In the genomic region with DNA sequence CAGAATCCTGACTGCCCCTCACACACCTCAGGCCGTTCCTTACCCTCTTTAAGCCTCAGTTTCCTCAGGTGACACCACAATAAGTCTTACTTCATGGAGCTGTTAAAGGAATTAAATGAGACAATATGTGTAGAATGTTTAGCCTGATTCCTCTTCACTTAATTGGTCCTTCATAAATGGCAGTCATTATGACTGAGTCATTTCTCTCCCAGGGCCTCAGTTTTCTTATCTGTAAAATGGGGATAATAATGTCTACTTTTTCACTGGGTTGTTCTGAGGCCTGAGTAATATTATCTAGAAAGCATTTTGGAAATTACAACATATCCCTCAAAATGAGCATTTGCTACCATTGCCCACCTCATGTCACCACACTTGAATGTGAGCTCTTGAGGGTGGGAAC, we compare ENCODE assay signal across 1 cellular context.
TF ChIP-seq lines count a peak whose summit lies in the region.

No MANE protein-coding gene starts in this region.

TF ChIP-seq in GM12878, 131 proteins besides CTCF, POLR2A, EP300 and RAD21:
- TF ChIP-seq TCF7 (IDR thresholded peaks at IDR 0.05; ENCODE audit: borderline replicate concordance) = no peak
- TF ChIP-seq, protein P1, sequence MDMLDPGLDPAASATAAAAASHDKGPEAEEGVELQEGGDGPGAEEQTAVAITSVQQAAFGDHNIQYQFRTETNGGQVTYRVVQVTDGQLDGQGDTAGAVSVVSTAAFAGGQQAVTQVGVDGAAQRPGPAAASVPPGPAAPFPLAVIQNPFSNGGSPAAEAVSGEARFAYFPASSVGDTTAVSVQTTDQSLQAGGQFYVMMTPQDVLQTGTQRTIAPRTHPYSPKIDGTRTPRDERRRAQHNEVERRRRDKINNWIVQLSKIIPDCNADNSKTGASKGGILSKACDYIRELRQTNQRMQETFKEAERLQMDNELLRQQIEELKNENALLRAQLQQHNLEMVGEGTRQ (IDR thresholded peaks at IDR 0.05; ENCODE audit: borderline replicate concordance, low read depth, low read length) = no peak
- no peak for TF ChIP-seq CHD1 (IDR thresholded peaks at IDR 0.05; ENCODE audit: low read depth, low read length)
- no peak for TF ChIP-seq ZZZ3 (IDR thresholded peaks at IDR 0.05; ENCODE audit: control insufficient read depth, insufficient read length, low read depth)
- no peak for TF ChIP-seq RCOR1 (conservative IDR thresholded peaks at IDR 0.05; ENCODE audit: low read depth, low read length)
- TF ChIP-seq SREBF2 (IDR thresholded peaks at IDR 0.05; ENCODE audit: low read length) = no peak
- TF ChIP-seq MTA2 (IDR thresholded peaks at IDR 0.05; ENCODE audit: low read depth) = no peak
- TF ChIP-seq, protein P2, sequence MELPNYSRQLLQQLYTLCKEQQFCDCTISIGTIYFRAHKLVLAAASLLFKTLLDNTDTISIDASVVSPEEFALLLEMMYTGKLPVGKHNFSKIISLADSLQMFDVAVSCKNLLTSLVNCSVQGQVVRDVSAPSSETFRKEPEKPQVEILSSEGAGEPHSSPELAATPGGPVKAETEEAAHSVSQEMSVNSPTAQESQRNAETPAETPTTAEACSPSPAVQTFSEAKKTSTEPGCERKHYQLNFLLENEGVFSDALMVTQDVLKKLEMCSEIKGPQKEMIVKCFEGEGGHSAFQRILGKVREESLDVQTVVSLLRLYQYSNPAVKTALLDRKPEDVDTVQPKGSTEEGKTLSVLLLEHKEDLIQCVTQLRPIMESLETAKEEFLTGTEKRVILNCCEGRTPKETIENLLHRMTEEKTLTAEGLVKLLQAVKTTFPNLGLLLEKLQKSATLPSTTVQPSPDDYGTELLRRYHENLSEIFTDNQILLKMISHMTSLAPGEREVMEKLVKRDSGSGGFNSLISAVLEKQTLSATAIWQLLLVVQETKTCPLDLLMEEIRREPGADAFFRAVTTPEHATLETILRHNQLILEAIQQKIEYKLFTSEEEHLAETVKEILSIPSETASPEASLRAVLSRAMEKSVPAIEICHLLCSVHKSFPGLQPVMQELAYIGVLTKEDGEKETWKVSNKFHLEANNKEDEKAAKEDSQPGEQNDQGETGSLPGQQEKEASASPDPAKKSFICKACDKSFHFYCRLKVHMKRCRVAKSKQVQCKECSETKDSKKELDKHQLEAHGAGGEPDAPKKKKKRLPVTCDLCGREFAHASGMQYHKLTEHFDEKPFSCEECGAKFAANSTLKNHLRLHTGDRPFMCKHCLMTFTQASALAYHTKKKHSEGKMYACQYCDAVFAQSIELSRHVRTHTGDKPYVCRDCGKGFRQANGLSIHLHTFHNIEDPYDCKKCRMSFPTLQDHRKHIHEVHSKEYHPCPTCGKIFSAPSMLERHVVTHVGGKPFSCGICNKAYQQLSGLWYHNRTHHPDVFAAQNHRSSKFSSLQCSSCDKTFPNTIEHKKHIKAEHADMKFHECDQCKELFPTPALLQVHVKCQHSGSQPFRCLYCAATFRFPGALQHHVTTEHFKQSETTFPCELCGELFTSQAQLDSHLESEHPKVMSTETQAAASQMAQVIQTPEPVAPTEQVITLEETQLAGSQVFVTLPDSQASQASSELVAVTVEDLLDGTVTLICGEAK (IDR thresholded peaks at IDR 0.05; ENCODE audit: borderline replicate concordance) = no peak
- TF ChIP-seq, protein P3, sequence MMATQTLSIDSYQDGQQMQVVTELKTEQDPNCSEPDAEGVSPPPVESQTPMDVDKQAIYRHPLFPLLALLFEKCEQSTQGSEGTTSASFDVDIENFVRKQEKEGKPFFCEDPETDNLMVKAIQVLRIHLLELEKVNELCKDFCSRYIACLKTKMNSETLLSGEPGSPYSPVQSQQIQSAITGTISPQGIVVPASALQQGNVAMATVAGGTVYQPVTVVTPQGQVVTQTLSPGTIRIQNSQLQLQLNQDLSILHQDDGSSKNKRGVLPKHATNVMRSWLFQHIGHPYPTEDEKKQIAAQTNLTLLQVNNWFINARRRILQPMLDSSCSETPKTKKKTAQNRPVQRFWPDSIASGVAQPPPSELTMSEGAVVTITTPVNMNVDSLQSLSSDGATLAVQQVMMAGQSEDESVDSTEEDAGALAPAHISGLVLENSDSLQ (IDR thresholded peaks at IDR 0.05) = no peak
- TF ChIP-seq, protein P4, sequence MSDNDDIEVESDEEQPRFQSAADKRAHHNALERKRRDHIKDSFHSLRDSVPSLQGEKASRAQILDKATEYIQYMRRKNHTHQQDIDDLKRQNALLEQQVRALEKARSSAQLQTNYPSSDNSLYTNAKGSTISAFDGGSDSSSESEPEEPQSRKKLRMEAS (IDR thresholded peaks at IDR 0.05; ENCODE audit: low read depth, low read length) = no peak
- no peak for TF ChIP-seq YBX1 (IDR thresholded peaks at IDR 0.05)
- TF ChIP-seq SIN3A (IDR thresholded peaks at IDR 0.05; ENCODE audit: low read depth, low read length) = no peak
- TF ChIP-seq MYC (IDR thresholded peaks at IDR 0.05; ENCODE audit: insufficient read depth, insufficient read length, insufficient replicate concordance, low read length, severe bottlenecking) = no peak
- no peak for TF ChIP-seq TAF1 (IDR thresholded peaks at IDR 0.05; ENCODE audit: borderline replicate concordance, low read depth, low read length)
- TF ChIP-seq FOXM1 (IDR thresholded peaks at IDR 0.05; ENCODE audit: low read depth, low read length) = no peak
- TF ChIP-seq, protein P5, sequence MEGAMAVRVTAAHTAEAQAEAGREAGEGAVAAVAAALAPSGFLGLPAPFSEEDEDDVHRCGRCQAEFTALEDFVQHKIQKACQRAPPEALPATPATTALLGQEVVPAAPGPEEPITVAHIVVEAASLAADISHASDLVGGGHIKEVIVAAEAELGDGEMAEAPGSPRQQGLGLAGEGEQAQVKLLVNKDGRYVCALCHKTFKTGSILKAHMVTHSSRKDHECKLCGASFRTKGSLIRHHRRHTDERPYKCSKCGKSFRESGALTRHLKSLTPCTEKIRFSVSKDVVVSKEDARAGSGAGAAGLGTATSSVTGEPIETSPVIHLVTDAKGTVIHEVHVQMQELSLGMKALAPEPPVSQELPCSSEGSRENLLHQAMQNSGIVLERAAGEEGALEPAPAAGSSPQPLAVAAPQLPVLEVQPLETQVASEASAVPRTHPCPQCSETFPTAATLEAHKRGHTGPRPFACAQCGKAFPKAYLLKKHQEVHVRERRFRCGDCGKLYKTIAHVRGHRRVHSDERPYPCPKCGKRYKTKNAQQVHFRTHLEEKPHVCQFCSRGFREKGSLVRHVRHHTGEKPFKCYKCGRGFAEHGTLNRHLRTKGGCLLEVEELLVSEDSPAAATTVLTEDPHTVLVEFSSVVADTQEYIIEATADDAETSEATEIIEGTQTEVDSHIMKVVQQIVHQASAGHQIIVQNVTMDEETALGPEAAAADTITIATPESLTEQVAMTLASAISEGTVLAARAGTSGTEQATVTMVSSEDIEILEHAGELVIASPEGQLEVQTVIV (IDR thresholded peaks at IDR 0.05; ENCODE audit: borderline replicate concordance, partially characterized antibody) = no peak
- TF ChIP-seq, protein P6, sequence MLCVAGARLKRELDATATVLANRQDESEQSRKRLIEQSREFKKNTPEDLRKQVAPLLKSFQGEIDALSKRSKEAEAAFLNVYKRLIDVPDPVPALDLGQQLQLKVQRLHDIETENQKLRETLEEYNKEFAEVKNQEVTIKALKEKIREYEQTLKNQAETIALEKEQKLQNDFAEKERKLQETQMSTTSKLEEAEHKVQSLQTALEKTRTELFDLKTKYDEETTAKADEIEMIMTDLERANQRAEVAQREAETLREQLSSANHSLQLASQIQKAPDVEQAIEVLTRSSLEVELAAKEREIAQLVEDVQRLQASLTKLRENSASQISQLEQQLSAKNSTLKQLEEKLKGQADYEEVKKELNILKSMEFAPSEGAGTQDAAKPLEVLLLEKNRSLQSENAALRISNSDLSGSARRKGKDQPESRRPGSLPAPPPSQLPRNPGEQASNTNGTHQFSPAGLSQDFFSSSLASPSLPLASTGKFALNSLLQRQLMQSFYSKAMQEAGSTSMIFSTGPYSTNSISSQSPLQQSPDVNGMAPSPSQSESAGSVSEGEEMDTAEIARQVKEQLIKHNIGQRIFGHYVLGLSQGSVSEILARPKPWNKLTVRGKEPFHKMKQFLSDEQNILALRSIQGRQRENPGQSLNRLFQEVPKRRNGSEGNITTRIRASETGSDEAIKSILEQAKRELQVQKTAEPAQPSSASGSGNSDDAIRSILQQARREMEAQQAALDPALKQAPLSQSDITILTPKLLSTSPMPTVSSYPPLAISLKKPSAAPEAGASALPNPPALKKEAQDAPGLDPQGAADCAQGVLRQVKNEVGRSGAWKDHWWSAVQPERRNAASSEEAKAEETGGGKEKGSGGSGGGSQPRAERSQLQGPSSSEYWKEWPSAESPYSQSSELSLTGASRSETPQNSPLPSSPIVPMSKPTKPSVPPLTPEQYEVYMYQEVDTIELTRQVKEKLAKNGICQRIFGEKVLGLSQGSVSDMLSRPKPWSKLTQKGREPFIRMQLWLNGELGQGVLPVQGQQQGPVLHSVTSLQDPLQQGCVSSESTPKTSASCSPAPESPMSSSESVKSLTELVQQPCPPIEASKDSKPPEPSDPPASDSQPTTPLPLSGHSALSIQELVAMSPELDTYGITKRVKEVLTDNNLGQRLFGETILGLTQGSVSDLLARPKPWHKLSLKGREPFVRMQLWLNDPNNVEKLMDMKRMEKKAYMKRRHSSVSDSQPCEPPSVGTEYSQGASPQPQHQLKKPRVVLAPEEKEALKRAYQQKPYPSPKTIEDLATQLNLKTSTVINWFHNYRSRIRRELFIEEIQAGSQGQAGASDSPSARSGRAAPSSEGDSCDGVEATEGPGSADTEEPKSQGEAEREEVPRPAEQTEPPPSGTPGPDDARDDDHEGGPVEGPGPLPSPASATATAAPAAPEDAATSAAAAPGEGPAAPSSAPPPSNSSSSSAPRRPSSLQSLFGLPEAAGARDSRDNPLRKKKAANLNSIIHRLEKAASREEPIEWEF (IDR thresholded peaks at IDR 0.05; ENCODE audit: insufficient replicate concordance, low read depth, low read length) = no peak
